Comparison of ENCODE assay signal across 10 cellular contexts in the genomic region with DNA sequence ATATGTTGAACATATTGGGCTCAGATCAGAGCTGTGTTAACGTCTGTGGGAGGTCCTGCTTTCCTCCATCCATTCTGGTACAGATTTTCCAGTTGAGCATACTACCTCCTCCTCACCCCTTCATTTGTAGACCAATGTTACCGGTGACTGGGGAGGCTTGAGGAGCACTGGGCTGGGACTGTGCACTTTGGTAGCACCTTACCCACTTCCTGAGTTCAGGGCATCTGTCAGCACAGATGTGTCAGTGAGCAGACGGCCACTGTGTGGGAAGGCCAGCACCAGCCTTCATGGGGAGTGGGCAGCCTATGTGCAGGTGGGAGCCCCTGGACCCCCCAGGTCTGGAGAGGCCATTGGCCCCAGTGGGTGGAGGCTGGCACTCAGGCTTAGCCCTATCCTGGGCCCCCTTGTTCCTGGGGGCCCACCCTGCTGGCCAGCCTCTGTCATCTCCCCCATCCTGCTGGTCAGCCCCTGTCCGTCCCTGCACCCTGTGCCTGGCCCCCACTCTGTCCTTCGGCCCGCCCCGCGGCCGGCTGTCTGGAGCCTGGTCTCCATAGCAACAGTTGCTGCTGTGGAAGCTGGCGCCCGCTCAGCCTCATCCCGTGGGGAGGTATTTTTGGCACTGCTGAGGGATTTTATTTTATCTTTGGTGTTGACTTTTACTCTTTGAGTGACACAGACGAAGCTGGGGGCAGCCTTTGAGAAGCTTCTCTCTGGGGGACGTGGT. TPM values are rescaled to one million over a fixed set of nuclear protein-coding genes. Genes with fewer than 3 reads are reported as not detected.
A peak's percentile ranks its signal among the peaks of the same experiment; 100 is the strongest.
DNase-seq lines count a peak whose midpoint lies in the region; ATAC-seq and TF ChIP-seq lines count a peak whose summit lies in the region.
"Had no signal": no experiment of that assay in that cellular context is flagged by ENCODE, and none has a peak within 500 bp of the region (broad histone marks: within the 10 kb centered on the region; RNA-seq: fewer than 3 reads in every experiment).

No MANE protein-coding gene starts in this region.

- no peaks in the 10 kb centered on the region for H3K36me3 Mint-ChIP-seq in brain

- peaks cover 96% of the 10 kb centered on the region for H3K4me1 Mint-ChIP-seq in brain
- peaks cover 6% of the 10 kb centered on the region for H3K4me1 Mint-ChIP-seq in stimulated activated naive CD8-positive, alpha-beta T cell treated with anti-CD3 and anti-CD28 coated beads, Interleukin-15, amount 100 ng/mL, for 72 hours
- H3K4me1 Mint-ChIP-seq: activated B cell treated with CpG ODN at 0.5 μM for 24 hours had no signal

- TF ChIP-seq CTCF in brain (conservative IDR thresholded peaks at IDR 0.05): no peak

- peak; percentile 10 for ATAC-seq in left lobe of liver
- peak; percentile 49 for ATAC-seq in stimulated activated naive CD8-positive, alpha-beta T cell treated with anti-CD3 and anti-CD28 coated beads, Interleukin-15, amount 100 ng/mL, for 72 hours
- ATAC-seq in activated CD4-positive, CD25-positive, alpha-beta regulatory T cell treated with anti-CD3 and anti-CD28 coated beads, Interleukin-2, amount 50 U/mL, for 24 hours: no peak
- no peak for ATAC-seq in GM18520 (IDR thresholded peaks at IDR 0.05; ENCODE audit: unreplicated experiment)

- peaks cover 3% of the 10 kb centered on the region for H3K27me3 Mint-ChIP-seq in brain
- no peaks in the 10 kb centered on the region for H3K27me3 Mint-ChIP-seq in stimulated activated naive CD8-positive, alpha-beta T cell treated with anti-CD3 and anti-CD28 coated beads, Interleukin-15, amount 100 ng/mL, for 72 hours

- peak overlapping the region; percentile 85 to 97 (median 93) for H3K27ac Mint-ChIP-seq in brain
- H3K27ac Mint-ChIP-seq in stimulated activated naive CD8-positive, alpha-beta T cell treated with anti-CD3 and anti-CD28 coated beads, Interleukin-15, amount 100 ng/mL, for 72 hours: no peak overlapping the region
- H3K27ac Mint-ChIP-seq: activated B cell treated with CpG ODN at 0.5 μM for 24 hours had no signal

- DNase-seq in DMS79 treated with DMSO at 0.1 percent for 48 hours (lab: John Stamatoyannopoulos, UW) (peak; percentile 4), DMS79 (lab: John Stamatoyannopoulos, UW) (no peak), left lobe of liver (ENCODE audit: low spot score) (no peak), amniotic stem cell (lab: John Stamatoyannopoulos, UW) (no peak)
- DNase-seq in stimulated activated naive CD8-positive, alpha-beta T cell treated with anti-CD3 and anti-CD28 coated beads, Interleukin-15, amount 100 ng/mL, for 72 hours: no peak
- DNase-seq: activated B cell treated with CpG ODN at 0.5 μM for 24 hours had no signal

- H3K9me3 Mint-ChIP-seq in brain: no peaks in the 10 kb centered on the region
- H3K9me3 Mint-ChIP-seq in stimulated activated naive CD8-positive, alpha-beta T cell treated with anti-CD3 and anti-CD28 coated beads, Interleukin-15, amount 100 ng/mL, for 72 hours: peaks cover 6 to 7% of the 10 kb centered on the region in 2 donors
- H3K9me3 Mint-ChIP-seq: activated B cell treated with CpG ODN at 0.5 μM for 24 hours had no signal

- H3K4me3 Mint-ChIP-seq in brain: peak overlapping the region; percentile 36 to 73 (median 70)
- no peak overlapping the region for H3K4me3 Mint-ChIP-seq in stimulated activated naive CD8-positive, alpha-beta T cell treated with anti-CD3 and anti-CD28 coated beads, Interleukin-15, amount 100 ng/mL, for 72 hours
- H3K4me3 Mint-ChIP-seq: activated B cell treated with CpG ODN at 0.5 μM for 24 hours had no signal

RNA-seq across cellular contexts. Expression of a gene that starts 21.3 kb away (rescaled TPM):
- polyA plus RNA-seq in brain (ENCODE audit: insufficient read depth, low read depth, low replicate concordance): 70.2 TPM
- total RNA-seq in left lobe of liver: 3.7 TPM
- total RNA-seq: subcutaneous adipose tissue had no signal

Comparison
In these comparisons a context has a peak if more than half of its experiments do, and no peak if none do; other contexts are left out.
1. H3K27ac Mint-ChIP-seq: peak in brain (5 of 5); none in stimulated activated naive CD8-positive, alpha-beta T cell treated with anti-CD3 and anti-CD28 coated beads, Interleukin-15, amount 100 ng/mL, for 72 hours (0 of 2).
2. H3K4me3 Mint-ChIP-seq: peak in brain (5 of 5); none in stimulated activated naive CD8-positive, alpha-beta T cell treated with anti-CD3 and anti-CD28 coated beads, Interleukin-15, amount 100 ng/mL, for 72 hours (0 of 2).
3. ATAC-seq: peak in left lobe of liver (single experiment) and stimulated activated naive CD8-positive, alpha-beta T cell treated with anti-CD3 and anti-CD28 coated beads, Interleukin-15, amount 100 ng/mL, for 72 hours (single experiment); none in activated CD4-positive, CD25-positive, alpha-beta regulatory T cell treated with anti-CD3 and anti-CD28 coated beads, Interleukin-2, amount 50 U/mL, for 24 hours (0 of 2) and GM18520 (single experiment).